Comparison of ENCODE assay signal across 25 cellular contexts in genomic region chr5:145521523-145521922, GRCh38.
DNase-seq lines count a peak whose midpoint lies in the region; ATAC-seq, FAIRE-seq and TF ChIP-seq lines count a peak whose summit lies in the region.
"Had no signal": no experiment of that assay in that cellular context is flagged by ENCODE, and none has a peak within 500 bp of the region (broad histone marks: within the 10 kb centered on the region; RNA-seq: fewer than 3 reads in every experiment).

No MANE protein-coding gene starts in this region.

- no peak for DNase-seq in foreskin keratinocyte
- DNase-seq in mucosa of gallbladder (ENCODE audit: low spot score): peak; percentile 54
- DNase-seq in small intestine: peak; percentile 44
- no peak for DNase-seq in naive thymus-derived CD8-positive, alpha-beta T cell
- DNase-seq in NCI-H748 treated with DMSO at 0.1 percent for 48 hours (lab: John Stamatoyannopoulos, UW): no peak
- no peak for DNase-seq in T1000 (lab: John Stamatoyannopoulos, UW)
- DNase-seq: 8988T; ACHN; AML-193; BE2C; CD4-positive, alpha-beta T cell; CD8-positive, alpha-beta memory T cell; DMS 273 treated with DMSO at 0.1 percent for 48 hours; DMS79; GF-D8; H9 had no signal

- H3K9me3 ChIP-seq in DOHH2 (ENCODE audit: control insufficient read depth, insufficient read depth, low read length): no peaks in the 10 kb centered on the region
- no peaks in the 10 kb centered on the region for H3K9me3 ChIP-seq in small intestine (ENCODE audit: control insufficient read depth, low read depth)
- H3K9me3 ChIP-seq: A549, BE2C had no signal

- POLR2A ChIA-PET in naive thymus-derived CD8-positive, alpha-beta T cell (lab: Charles Lee): no interaction called here

- no peaks in the 10 kb centered on the region for H3K4me1 Mint-ChIP-seq in naive thymus-derived CD8-positive, alpha-beta T cell
- H3K4me1 Mint-ChIP-seq: CD14-positive monocyte; CD8-positive, alpha-beta memory T cell had no signal

- FAIRE-seq in small intestine (lab: Jason Lieb, UNC): no peak
- FAIRE-seq: A549, D721Med, GM12891, GM18507 had no signal

- no peak overlapping the region for H3K27ac Mint-ChIP-seq in naive thymus-derived CD8-positive, alpha-beta T cell
- H3K27ac Mint-ChIP-seq: CD14-positive monocyte; CD4-positive, alpha-beta T cell; CD8-positive, alpha-beta memory T cell; GM23338 had no signal

- H3F3A ChIP-seq in DOHH2 (ENCODE audit: control insufficient read depth, insufficient read depth): no peaks in the 10 kb centered on the region

- no peak overlapping the region for H3K4me2 ChIP-seq in DOHH2 (ENCODE audit: low read length)
- H3K4me2 ChIP-seq: A549; BLaER1 treated with 17β-estradiol and CSF1 and Interleukin-3, amounts not matched to agents 10 nM and 100 nM; GM23338 had no signal

- H3K9me3 Mint-ChIP-seq in naive thymus-derived CD8-positive, alpha-beta T cell: peaks cover 2 to 16% (median 9%) of the 10 kb centered on the region in 9 donors

- 14 to 66% (median 46%) methylated on average over 1 of the region's 1 CpG for WGBS in small intestine, 3 donors

- H3K9me2 ChIP-seq in DOHH2 (replicated peaks; ENCODE audit: control insufficient read depth, low read length): no peaks in the 10 kb centered on the region

- H3K36me3 ChIP-seq in DOHH2 (ENCODE audit: control insufficient read depth, low read length) (no peaks in the 10 kb centered on the region), small intestine (ENCODE audit: control insufficient read depth in 2 of 2, insufficient read depth in 2 of 2, low read length in 2 of 2) (no peaks in the 10 kb centered on the region)
- H3K36me3 ChIP-seq: BE2C; BLaER1 treated with 17β-estradiol and CSF1 and Interleukin-3, amounts not matched to agents 10 nM and 100 nM had no signal

- H3K4me1 ChIP-seq in DOHH2 (ENCODE audit: control insufficient read depth, low read length): peaks cover 19% of the 10 kb centered on the region
- H3K4me1 ChIP-seq in foreskin keratinocyte: no peaks in the 10 kb centered on the region
- H3K4me1 ChIP-seq in small intestine (ENCODE audit: control insufficient read depth in 2 of 2, insufficient read depth in 1 of 2, low read depth in 1 of 2, low read length in 1 of 2): peaks cover 2 to 3% of the 10 kb centered on the region in 2 donors
- H3K4me1 ChIP-seq: A549; BE2C; BLaER1 treated with 17β-estradiol and CSF1 and Interleukin-3, amounts not matched to agents 10 nM and 100 nM had no signal

- no peaks in the 10 kb centered on the region for H3K27me3 ChIP-seq in DOHH2 (ENCODE audit: control insufficient read depth, low read length)
- H3K27me3 ChIP-seq in foreskin keratinocyte: no peaks in the 10 kb centered on the region
- H3K27me3 ChIP-seq in small intestine (ENCODE audit: control insufficient read depth in 2 of 2, insufficient read depth in 2 of 2, low read length in 2 of 2): no peaks in the 10 kb centered on the region
- H3K27me3 ChIP-seq: BE2C; BLaER1 treated with 17β-estradiol and CSF1 and Interleukin-3, amounts not matched to agents 10 nM and 100 nM had no signal

- 0 out of 2 replicates have a peak overlapping the region, but pooled peaks have one; percentile 26 for H3K27ac ChIP-seq in DOHH2 (ENCODE audit: low read depth, low read length)
- H3K27ac ChIP-seq in foreskin keratinocyte: no peak overlapping the region
- H3K27ac ChIP-seq in small intestine (ENCODE audit: low read depth in 1 of 2, low read length in 1 of 2): no peak overlapping the region
- H3K27ac ChIP-seq: A549; BLaER1 treated with 17β-estradiol and CSF1 and Interleukin-3, amounts not matched to agents 10 nM and 100 nM had no signal

- H3K4me3 ChIP-seq in DOHH2 (ENCODE audit: low read length): no peak overlapping the region
- no peak overlapping the region for H3K4me3 ChIP-seq in small intestine (ENCODE audit: low read depth in 1 of 2, low read length in 2 of 2)
- H3K4me3 ChIP-seq: A549; BLaER1 treated with 17β-estradiol and CSF1 and Interleukin-3, amounts not matched to agents 10 nM and 100 nM; GM23338 had no signal

- H3K36me3 Mint-ChIP-seq in naive thymus-derived CD8-positive, alpha-beta T cell: no peaks in the 10 kb centered on the region
- H3K36me3 Mint-ChIP-seq: CD14-positive monocyte; CD8-positive, alpha-beta memory T cell had no signal

- no peaks in the 10 kb centered on the region for H3K79me2 ChIP-seq in DOHH2 (ENCODE audit: control insufficient read depth, low read length)

- H3K27me3 Mint-ChIP-seq in naive thymus-derived CD8-positive, alpha-beta T cell: peaks cover 0 to 3% (median 0%) of the 10 kb centered on the region in 5 donors
- H3K27me3 Mint-ChIP-seq: CD4-positive, alpha-beta T cell; CD8-positive, alpha-beta memory T cell had no signal

- no peak overlapping the region for H3K4me3 Mint-ChIP-seq in naive thymus-derived CD8-positive, alpha-beta T cell
- H3K4me3 Mint-ChIP-seq: CD14-positive monocyte; CD4-positive, alpha-beta T cell; CD8-positive, alpha-beta memory T cell; GM23338; H9 had no signal

- TF ChIP-seq CTCF in DOHH2 (IDR thresholded peaks at IDR 0.05; ENCODE audit: low read depth, low read length, poor library complexity, severe bottlenecking) (no peak), foreskin keratinocyte (conservative IDR thresholded peaks at IDR 0.05) (no peak)

- ATAC-seq in foreskin keratinocyte: peak; percentile 24
- ATAC-seq in naive thymus-derived CD8-positive, alpha-beta T cell: no peak
- ATAC-seq: A549, HCT116 had no signal

- H4K20me1 ChIP-seq in DOHH2 (ENCODE audit: control insufficient read depth, insufficient read depth, low read depth, low read length): no peaks in the 10 kb centered on the region
- H4K20me1 ChIP-seq: BLaER1 treated with 17β-estradiol and CSF1 and Interleukin-3, amounts not matched to agents 10 nM and 100 nM had no signal

Comparison
In these comparisons a context has a peak if more than half of its experiments do, and no peak if none do; other contexts are left out.
1. DNase-seq: peak in mucosa of gallbladder (single experiment) and small intestine (single experiment); none in foreskin keratinocyte (0 of 2), naive thymus-derived CD8-positive, alpha-beta T cell (0 of 10), NCI-H748 treated with DMSO at 0.1 percent for 48 hours (single experiment) and T1000 (single experiment).